8 cellular contexts compared by ENCODE assay signal in the genomic region with DNA sequence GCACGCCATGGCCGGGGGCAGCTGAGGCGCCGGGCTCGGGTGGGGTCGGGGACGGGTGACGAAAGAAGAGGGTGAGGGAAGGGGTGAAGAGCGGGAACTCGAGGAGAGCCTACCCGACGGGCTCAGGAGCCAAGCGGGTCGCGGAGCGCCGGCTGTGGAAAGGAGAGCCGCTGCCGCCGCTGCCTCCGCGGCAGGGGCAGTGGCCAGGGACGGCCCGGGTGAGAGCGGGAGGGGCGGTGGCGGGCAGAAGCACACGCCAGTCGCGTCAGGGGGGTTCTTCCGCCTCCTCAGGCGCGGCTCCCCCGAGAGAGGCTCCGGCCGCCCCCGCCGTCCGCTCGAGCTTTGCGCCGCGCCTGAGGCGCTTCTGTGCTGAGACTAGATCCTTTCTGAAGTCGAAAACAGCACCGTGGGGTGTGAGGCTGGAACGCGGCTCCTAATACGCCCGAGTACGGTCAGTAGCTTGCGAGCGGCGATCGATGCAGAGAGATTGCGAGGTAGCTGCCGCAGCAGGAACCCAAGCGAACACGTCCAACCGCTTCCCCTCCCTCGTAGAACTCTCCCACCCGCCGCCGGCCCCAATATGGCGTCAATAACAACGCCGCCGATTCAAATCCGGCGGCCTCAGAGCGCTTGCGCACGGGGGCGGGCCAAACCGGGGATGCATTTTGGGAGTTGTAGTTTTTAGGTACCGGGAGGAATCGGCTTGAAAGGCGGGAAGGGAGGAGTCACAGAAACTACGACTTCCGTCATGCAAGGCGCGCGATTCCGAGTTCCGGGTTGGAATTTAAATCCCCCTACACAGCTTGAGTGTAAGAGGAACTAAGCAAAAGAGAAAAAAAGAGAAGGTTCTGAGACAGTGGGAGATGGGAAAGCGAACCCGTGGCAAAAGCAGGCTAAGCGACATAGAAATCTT. TPM values are rescaled to one million over a fixed set of nuclear protein-coding genes. Genes with fewer than 3 reads are reported as not detected.
A peak's percentile ranks its signal among the peaks of the same experiment; 100 is the strongest.
DNase-seq lines count a peak whose midpoint lies in the region; ATAC-seq and TF ChIP-seq lines count a peak whose summit lies in the region.

A gene (minus strand): TSS at position 558 of the 913 bp plus-strand sequence. CDS start 549 bp downstream, at position 9.

- H3K27me3 ChIP-seq in ACC112 (ENCODE audit: insufficient read depth, low read length): no peaks in the 10 kb centered on the region
- H3K27me3 ChIP-seq in breast epithelium: no peaks in the 10 kb centered on the region
- no peaks in the 10 kb centered on the region for H3K27me3 ChIP-seq in iPS-18a (ENCODE audit: control insufficient read depth, insufficient read depth, low read length)
- H3K27me3 ChIP-seq in skeletal muscle satellite cell (ENCODE audit: control insufficient read depth, insufficient read depth, low read length): no peaks in the 10 kb centered on the region

- peak within 1 kb of the TSS; percentile 92 for H3K4me2 ChIP-seq in skeletal muscle satellite cell (ENCODE audit: low read length)

- ATAC-seq in GM18870 (IDR thresholded peaks at IDR 0.05; ENCODE audit: unreplicated experiment): peak; percentile 62
- peak; percentile 61 for ATAC-seq in HG03135 (IDR thresholded peaks at IDR 0.05; ENCODE audit: unreplicated experiment)

- intact Hi-C loops in breast epithelium (cut with DNase I; ENCODE audit: low total_unique reads): no loop called here

- peaks cover 51% of the 10 kb centered on the region for H3K79me2 ChIP-seq in ACC112 (ENCODE audit: control insufficient read depth, insufficient read depth, low read length, unreplicated experiment)

- H2AFZ ChIP-seq in ACC112 (ENCODE audit: low read length, unreplicated experiment): peak within 1 kb of the TSS; percentile 95

- H3K4me3 ChIP-seq in ACC112 (ENCODE audit: low read depth, low read length) (peak within 1 kb of the TSS; percentile 93), breast epithelium (peak within 1 kb of the TSS; percentile 83 to 98 (median 96)), iPS-18a (ENCODE audit: low read length) (peak within 1 kb of the TSS; percentile 78), skeletal muscle satellite cell (ENCODE audit: low read length) (peak within 1 kb of the TSS; percentile 83)

- TF ChIP-seq CTCF in VCaP (conservative IDR thresholded peaks at IDR 0.05) (no peak), breast epithelium (IDR thresholded peaks at IDR 0.05) (no peak)

- H3K27ac ChIP-seq in ACC112 (ENCODE audit: low read depth, low read length): peak within 1 kb of the TSS; percentile 96
- peak within 1 kb of the TSS; percentile 90 for H3K27ac ChIP-seq in VCaP
- H3K27ac ChIP-seq in breast epithelium: peak within 1 kb of the TSS; percentile 97 to 99
- H3K27ac ChIP-seq in iPS-18a (ENCODE audit: low read length): peak within 1 kb of the TSS; percentile 84

- H3K4me1 ChIP-seq in ACC112 (ENCODE audit: control insufficient read depth, insufficient read depth, low read length, unreplicated experiment) (peaks cover 26% of the 10 kb centered on the region), breast epithelium (peaks cover 0 to 9% of the 10 kb centered on the region in 2 donors), iPS-18a (ENCODE audit: control insufficient read depth, low read depth, low read length) (peaks cover 16% of the 10 kb centered on the region), skeletal muscle satellite cell (ENCODE audit: control insufficient read depth, insufficient read depth, low read length) (peaks cover 32% of the 10 kb centered on the region)

- peak; percentile 89 for TF ChIP-seq POLR2A in breast epithelium (IDR thresholded peaks at IDR 0.05)

- H3K36me3 ChIP-seq in ACC112 (ENCODE audit: insufficient read depth, low read length): peaks cover 8% of the 10 kb centered on the region; the same call in 1 of the 2 replicates
- no peaks in the 10 kb centered on the region for H3K36me3 ChIP-seq in breast epithelium
- H3K36me3 ChIP-seq in iPS-18a (ENCODE audit: control insufficient read depth, low read depth, low read length): no peaks in the 10 kb centered on the region
- H3K36me3 ChIP-seq in skeletal muscle satellite cell (ENCODE audit: insufficient read depth, low read length): peaks cover 2% of the 10 kb centered on the region

- H3K9me3 ChIP-seq in breast epithelium (no peaks in the 10 kb centered on the region), iPS-18a (ENCODE audit: control insufficient read depth, low read depth, low read length) (no peaks in the 10 kb centered on the region), skeletal muscle satellite cell (replicated peaks; ENCODE audit: low read length) (no peaks in the 10 kb centered on the region)

- peak; percentile 97 for DNase-seq in NCI-H2196 treated with DMSO at 0.1 percent for 48 hours (lab: John Stamatoyannopoulos, UW; ENCODE audit: unreplicated experiment)
- DNase-seq in breast epithelium (ENCODE audit: low spot score in 2 of 2): peak; percentile 97

- H3K9ac ChIP-seq in iPS-18a (ENCODE audit: low read length) (peak within 1 kb of the TSS; percentile 95), skeletal muscle satellite cell (ENCODE audit: low read depth, low read length) (peak within 1 kb of the TSS; percentile 96)

RNA-seq across cellular contexts. Expression of the gene that starts here (rescaled TPM):
- 10 to 100 TPM; 18.4 to 30.6 (median 22.8) TPM for total RNA-seq in breast epithelium
- total RNA-seq in skeletal muscle satellite cell (2012; rRNA removed): 15.5 and 17.3 TPM in 2 replicates

Comparison
In these comparisons a context has a peak if more than half of its experiments do, and no peak if none do; other contexts are left out.
1. Peak in every context shown above with its lines: DNase-seq, ATAC-seq, H3K4me3 ChIP-seq and H3K27ac ChIP-seq.